32 cellular contexts compared by ENCODE assay signal in genomic region chr3:142961539-142961938, GRCh38. TPM values are rescaled to one million over a fixed set of nuclear protein-coding genes. Genes with fewer than 3 reads are reported as not detected.
DNase-seq lines count a peak whose midpoint lies in the region; ATAC-seq and TF ChIP-seq lines count a peak whose summit lies in the region.
"Had no signal": no experiment of that assay in that cellular context is flagged by ENCODE, and none has a peak within 500 bp of the region (broad histone marks: within the 10 kb centered on the region; RNA-seq: fewer than 3 reads in every experiment).

No MANE protein-coding gene starts in this region.

- peaks cover 0 to 30% (median 0%) of the 10 kb centered on the region in 4 donors for H3K4me1 ChIP-seq in right lobe of liver
- no peaks in the 10 kb centered on the region for H3K4me1 ChIP-seq in prostate gland (replicated peaks)

- ATAC-seq in activated T-cell treated with anti-CD3 and anti-CD28 coated beads, Interleukin-2, amount 50 U/mL, for 4 hours: no peak
- ATAC-seq in activated T-helper 17 cell treated with anti-CD3 and anti-CD28 coated beads, Interleukin-2, amount 50 U/mL, for 72 hours (replicated peaks): no peak
- ATAC-seq in right lobe of liver: no peak
- ATAC-seq: gastrocnemius medialis had no signal

- TF ChIP-seq CTCF in right lobe of liver (IDR thresholded peaks at IDR 0.05): no peak
- no peak for TF ChIP-seq CTCF in prostate gland (IDR thresholded peaks at IDR 0.05)

- no peak overlapping the region for H3K27ac Mint-ChIP-seq in activated T-helper 17 cell treated with anti-CD3 and anti-CD28 coated beads, Interleukin-2, amount 50 U/mL, for 72 hours
- H3K27ac Mint-ChIP-seq in activated CD4-positive, alpha-beta T cell treated with anti-CD3 and anti-CD28 coated beads, Interleukin-2, amount 10 ng/mL, durations not matched to agents 7 days and 5 days: no peak overlapping the region
- H3K27ac Mint-ChIP-seq: activated CD4-positive, alpha-beta memory T cell treated with anti-CD3 and anti-CD28 coated beads, Interleukin-2, amount 10 ng/mL, durations not matched to agents 7 days and 5 days; activated T-helper 2 cell treated with anti-CD3 and anti-CD28 coated beads, Interferon-gamma antibody, Interleukin-2, Interleukin-4, amounts not matched to agents 10 μg/mL and 5 μg/mL and 100 μg/mL, durations not matched to agents 14 hours and 24 hours and 36 hours; H9; stimulated activated naive CD8-positive, alpha-beta T cell treated with anti-CD3 and anti-CD28 coated beads, Interleukin-15, Interleukin-2, amounts not matched to agents 100 ng/mL and 50 ng/mL, for 24 hours had no signal

- no peaks in the 10 kb centered on the region for H3K9me3 Mint-ChIP-seq in activated T-cell treated with anti-CD3 and anti-CD28 coated beads, Interleukin-2, amount 50 U/mL, for 4 hours
- H3K9me3 Mint-ChIP-seq in activated T-helper 17 cell treated with anti-CD3 and anti-CD28 coated beads, Interleukin-2, amount 50 U/mL, for 72 hours: no peaks in the 10 kb centered on the region
- H3K9me3 Mint-ChIP-seq in activated CD4-positive, alpha-beta T cell treated with anti-CD3 and anti-CD28 coated beads, Interleukin-2, amount 10 ng/mL, durations not matched to agents 7 days and 5 days: no peaks in the 10 kb centered on the region
- H3K9me3 Mint-ChIP-seq: activated CD4-positive, alpha-beta memory T cell treated with anti-CD3 and anti-CD28 coated beads, Interleukin-2, amount 10 ng/mL, durations not matched to agents 7 days and 5 days; activated T-helper 2 cell treated with anti-CD3 and anti-CD28 coated beads, Interferon-gamma antibody, Interleukin-2, Interleukin-4, amounts not matched to agents 10 μg/mL and 5 μg/mL and 100 μg/mL, durations not matched to agents 14 hours and 24 hours and 36 hours; stimulated activated naive CD8-positive, alpha-beta T cell treated with anti-CD3 and anti-CD28 coated beads, Interleukin-15, Interleukin-2, amounts not matched to agents 100 ng/mL and 50 ng/mL, for 24 hours had no signal

- POLR2A ChIA-PET in activated CD4-positive, alpha-beta T cell treated with anti-CD3 and anti-CD28 coated beads, Interleukin-2, amount 10 ng/mL, durations not matched to agents 7 days and 5 days (lab: Charles Lee): no interaction called here

- H3K27me3 ChIP-seq in right lobe of liver (no peaks in the 10 kb centered on the region), prostate gland (replicated peaks; ENCODE audit: insufficient read depth) (peaks cover 8% of the 10 kb centered on the region)
- H3K27me3 ChIP-seq: gastrocnemius medialis, vagina had no signal

- H3K36me3 Mint-ChIP-seq in activated T-cell treated with anti-CD3 and anti-CD28 coated beads, Interleukin-2, amount 50 U/mL, for 4 hours (ENCODE audit: insufficient read depth): no peaks in the 10 kb centered on the region
- peaks cover 12% of the 10 kb centered on the region for H3K36me3 Mint-ChIP-seq in activated T-helper 17 cell treated with anti-CD3 and anti-CD28 coated beads, Interleukin-2, amount 50 U/mL, for 72 hours (ENCODE audit: low read depth)
- H3K36me3 Mint-ChIP-seq in activated CD4-positive, alpha-beta T cell treated with anti-CD3 and anti-CD28 coated beads, Interleukin-2, amount 10 ng/mL, durations not matched to agents 7 days and 5 days (ENCODE audit: low read depth): no peaks in the 10 kb centered on the region

- peaks cover 69% of the 10 kb centered on the region for H3K27me3 Mint-ChIP-seq in activated T-cell treated with anti-CD3 and anti-CD28 coated beads, Interleukin-2, amount 50 U/mL, for 4 hours (ENCODE audit: low read depth)
- peaks cover 64% of the 10 kb centered on the region for H3K27me3 Mint-ChIP-seq in activated T-helper 17 cell treated with anti-CD3 and anti-CD28 coated beads, Interleukin-2, amount 50 U/mL, for 72 hours
- H3K27me3 Mint-ChIP-seq in activated CD4-positive, alpha-beta T cell treated with anti-CD3 and anti-CD28 coated beads, Interleukin-2, amount 10 ng/mL, durations not matched to agents 7 days and 5 days: peaks cover 79% of the 10 kb centered on the region

- H3K4me1 Mint-ChIP-seq in activated T-cell treated with anti-CD3 and anti-CD28 coated beads, Interleukin-2, amount 50 U/mL, for 4 hours (ENCODE audit: low read depth): peaks cover 12% of the 10 kb centered on the region
- H3K4me1 Mint-ChIP-seq in activated T-helper 17 cell treated with anti-CD3 and anti-CD28 coated beads, Interleukin-2, amount 50 U/mL, for 72 hours: no peaks in the 10 kb centered on the region
- peaks cover 11% of the 10 kb centered on the region for H3K4me1 Mint-ChIP-seq in activated CD4-positive, alpha-beta T cell treated with anti-CD3 and anti-CD28 coated beads, Interleukin-2, amount 10 ng/mL, durations not matched to agents 7 days and 5 days

- H3K36me3 ChIP-seq in right lobe of liver (no peaks in the 10 kb centered on the region), prostate gland (no peaks in the 10 kb centered on the region)
- H3K36me3 ChIP-seq: brain microvascular endothelial cell, gastrocnemius medialis, SJSA1, spleen, thyroid gland, vagina had no signal

- H3K4me3 Mint-ChIP-seq in activated T-cell treated with anti-CD3 and anti-CD28 coated beads, Interleukin-2, amount 50 U/mL, for 4 hours: peak overlapping the region; percentile 76
- peak overlapping the region; percentile 78 for H3K4me3 Mint-ChIP-seq in activated T-helper 17 cell treated with anti-CD3 and anti-CD28 coated beads, Interleukin-2, amount 50 U/mL, for 72 hours
- H3K4me3 Mint-ChIP-seq in activated CD4-positive, alpha-beta T cell treated with anti-CD3 and anti-CD28 coated beads, Interleukin-2, amount 10 ng/mL, durations not matched to agents 7 days and 5 days: no peak overlapping the region

- H3K4me3 ChIP-seq in right lobe of liver: peak overlapping the region; percentile 24 to 75 (median 67)
- no peak overlapping the region for H3K4me3 ChIP-seq in prostate gland
- H3K4me3 ChIP-seq: gastrocnemius medialis, SJSA1, spleen, thyroid gland, vagina had no signal

- H3K27ac ChIP-seq in right lobe of liver (peak overlapping the region in 2 of 3 donors; percentile 25 to 33), prostate gland (no peak overlapping the region)
- H3K27ac ChIP-seq: brain microvascular endothelial cell, gastrocnemius medialis, SJSA1, spleen, thyroid gland, vagina had no signal

- no peaks in the 10 kb centered on the region for H3K9me3 ChIP-seq in right lobe of liver
- no peaks in the 10 kb centered on the region for H3K9me3 ChIP-seq in prostate gland
- H3K9me3 ChIP-seq: gastrocnemius medialis, SJSA1, spleen, thyroid gland, vagina had no signal

- TF ChIP-seq POLR2A in right lobe of liver (IDR thresholded peaks at IDR 0.05): no peak
- TF ChIP-seq POLR2A in prostate gland (IDR thresholded peaks at IDR 0.05): no peak

- intact Hi-C loops in right lobe of liver (cut with DNase I) (no loop called here), prostate gland (cut with DNase I) (no loop called here)

- no peak for DNase-seq in activated T-cell treated with anti-CD3 and anti-CD28 coated beads, Interleukin-2, amount 50 U/mL, for 4 hours
- no peak for DNase-seq in activated T-cell treated with anti-CD3 and anti-CD28 coated beads for 4 hours
- DNase-seq in right lobe of liver: no peak
- DNase-seq in renal cortical epithelial cell (ENCODE audit: low read depth): peak; percentile 27
- DNase-seq in prostate gland (ENCODE audit: low spot score): no peak
- DNase-seq in activated CD4-positive, alpha-beta T cell treated with anti-CD3 and anti-CD28 coated beads, Interleukin-2, amount 10 ng/mL, durations not matched to agents 7 days and 5 days: no peak
- no peak for DNase-seq in ecto neural progenitor cell (ENCODE audit: low spot score)
- DNase-seq: activated CD4-positive, alpha-beta memory T cell treated with anti-CD3 and anti-CD28 coated beads, Interleukin-2, amount 10 ng/mL, durations not matched to agents 7 days and 5 days; activated CD4-positive, alpha-beta T cell treated with anti-CD3 and anti-CD28 coated beads for 1 hour; activated CD8-positive, alpha-beta memory T cell treated with anti-CD3 and anti-CD28 coated beads, Interleukin-2, amount 50 U/mL, for 4 hours; activated naive CD4-positive, alpha-beta T cell treated with anti-CD3 and anti-CD28 coated beads, Interleukin-2, amount 50 U/mL, for 16 hours; brain microvascular endothelial cell; gastrocnemius medialis; H9; NCI-H1092 treated with DMSO at 0.1 percent for 48 hours; NCI-H187 treated with DMSO at 0.1 percent for 48 hours; NCI-H2171 treated with DMSO at 0.1 percent for 48 hours; NCI-H510A treated with DMSO at 0.1 percent for 48 hours; occipital lobe; spleen; stimulated activated CD4-positive, alpha-beta T cell treated with anti-CD3 and anti-CD28 coated beads, Interleukin-2, amount 100 ng/mL, for 24 hours; thyroid gland had no signal

- CTCF ChIA-PET in activated CD4-positive, alpha-beta T cell treated with anti-CD3 and anti-CD28 coated beads, Interleukin-2, amount 10 ng/mL, durations not matched to agents 7 days and 5 days (lab: Charles Lee): interaction anchor here (0.8 to 1.5 kb wide), 2 partner anchors 12 to 20 kb away, joined by 3 read pairs; no protein-coding TSS in a partner anchor

- 31% methylated on average over 2 of the region's 2 CpGs for WGBS in right lobe of liver (ENCODE audit: insufficient coverage, low coverage, low lambda C conversion rate, missing lambda C conversion rate)
- WGBS in prostate gland: 83% methylated on average over 2 of the region's 2 CpGs

RNA-seq across cellular contexts. Expression of gene PAQR9, which starts 1.9 kb away (rescaled TPM):
- not detected for total RNA-seq in activated T-cell treated with anti-CD3 and anti-CD28 coated beads, Interleukin-2, amount 50 U/mL, for 4 hours
- not detected for total RNA-seq in activated T-helper 17 cell treated with anti-CD3 and anti-CD28 coated beads, Interleukin-2, amount 50 U/mL, for 72 hours
- total RNA-seq in right lobe of liver (10 to 100 TPM; 10.2 to 18.6 (median 12.6) TPM), renal cortical epithelial cell (0.17 and 0.20 TPM in 2 replicates), prostate gland (1 to 10 TPM in 1 of 2 donors, not detected in 1; 6.2 TPM)
- total RNA-seq in activated CD4-positive, alpha-beta T cell treated with anti-CD3 and anti-CD28 coated beads, Interleukin-2, amount 10 ng/mL, durations not matched to agents 7 days and 5 days: not detected
- total RNA-seq: A172; activated CD4-positive, alpha-beta memory T cell treated with anti-CD3 and anti-CD28 coated beads, Interleukin-2, amount 10 ng/mL, durations not matched to agents 7 days and 5 days; activated T-helper 2 cell treated with anti-CD3 and anti-CD28 coated beads, Interferon-gamma antibody, Interleukin-2, Interleukin-4, amounts not matched to agents 10 μg/mL and 5 μg/mL and 100 μg/mL, durations not matched to agents 14 hours and 24 hours and 36 hours; fibroblast of lung; HT1080; lung microvascular endothelial cell; RPMI7951; SJSA1; thyroid gland; vagina had no signal

RNA-seq across cellular contexts. Expression of gene U2SURP, which starts 39.8 kb away (rescaled TPM):
- total RNA-seq in activated T-cell treated with anti-CD3 and anti-CD28 coated beads, Interleukin-2, amount 50 U/mL, for 4 hours: 100 to 1,000 TPM; 156 to 178 (median 170) TPM
- 100 to 1,000 TPM; 147 to 161 TPM for total RNA-seq in activated T-helper 17 cell treated with anti-CD3 and anti-CD28 coated beads, Interleukin-2, amount 50 U/mL, for 72 hours
- total RNA-seq in right lobe of liver: 10 to 100 TPM; 19.1 to 34.5 (median 26.9) TPM
- total RNA-seq in renal cortical epithelial cell: 59.9 and 73.6 TPM in 2 replicates
- 10 to 100 TPM; 38.3 to 59.4 TPM for total RNA-seq in prostate gland
- 100 to 1,000 TPM; 111 to 123 TPM for total RNA-seq in activated CD4-positive, alpha-beta T cell treated with anti-CD3 and anti-CD28 coated beads, Interleukin-2, amount 10 ng/mL, durations not matched to agents 7 days and 5 days

Comparison
In these comparisons a context has a peak if more than half of its experiments do, and no peak if none do; other contexts are left out.
1. H3K27ac ChIP-seq: peak in right lobe of liver (2 of 3); none in prostate gland (0 of 2).
2. H3K4me3 ChIP-seq: peak in right lobe of liver (3 of 3); none in prostate gland (0 of 2).